In genomic region chr2:88692187-88692586, GRCh38 we compare ENCODE assay signal across 8 cellular contexts. TPM values are rescaled to one million over a fixed set of nuclear protein-coding genes. Genes with fewer than 3 reads are reported as not detected.
DNase-seq lines count a peak whose midpoint lies in the region; ATAC-seq, FAIRE-seq and TF ChIP-seq lines count a peak whose summit lies in the region.

No MANE protein-coding gene starts in this region.

- peaks cover 3% of the 10 kb centered on the region for H3K36me3 Mint-ChIP-seq in activated CD4-positive, alpha-beta memory T cell treated with anti-CD3 and anti-CD28 coated beads for 36 hours
- H3K36me3 Mint-ChIP-seq in nephron progenitor cell (ENCODE audit: low read depth): peaks cover 39% of the 10 kb centered on the region

- H3K4me1 ChIP-seq in ES-I3 (ENCODE audit: insufficient read depth, low read length) (no peaks in the 10 kb centered on the region), esophagus squamous epithelium (peaks cover 17 to 65% (median 18%) of the 10 kb centered on the region in 3 donors)

- DNase-seq in LNCaP clone FGC (ENCODE audit: low read depth) (no peak), esophagus squamous epithelium (lab: John Stamatoyannopoulos, UW) (no peak), nephron progenitor cell (peak; percentile 28), urothelium cell line (ENCODE audit: low spot score) (peak; percentile 45), SW 1271 (lab: John Stamatoyannopoulos, UW) (no peak)
- DNase-seq in activated CD4-positive, alpha-beta memory T cell treated with anti-CD3 and anti-CD28 coated beads for 36 hours: peak; percentile 54

- no peaks in the 10 kb centered on the region for H3K9me3 ChIP-seq in ES-I3 (ENCODE audit: control insufficient read depth, insufficient read depth, low read length)
- H3K9me3 ChIP-seq in esophagus squamous epithelium: no peaks in the 10 kb centered on the region

- WGBS in esophagus squamous epithelium, 2 donors: 2 to 7% methylated on average over 2 to 10 of the region's 11 CpGs

- H3K4me3 Mint-ChIP-seq in activated CD4-positive, alpha-beta memory T cell treated with anti-CD3 and anti-CD28 coated beads for 36 hours: peak overlapping the region; percentile 91
- H3K4me3 Mint-ChIP-seq in nephron progenitor cell: peak overlapping the region; percentile 98

- no peak for TF ChIP-seq POLR2A in esophagus squamous epithelium (IDR thresholded peaks at IDR 0.05)

- peak overlapping the region; percentile 85 to 92 (median 88) for H3K27ac ChIP-seq in esophagus squamous epithelium

- no peak for FAIRE-seq in urothelium cell line (lab: Jason Lieb, UNC)

- ATAC-seq in HG03039 (IDR thresholded peaks at IDR 0.05; ENCODE audit: unreplicated experiment): no peak

- TF ChIP-seq CTCF in LNCaP clone FGC (IDR thresholded peaks at IDR 0.05; ENCODE audit: control insufficient read depth, extremely low read depth, insufficient read depth) (no peak), esophagus squamous epithelium (IDR thresholded peaks at IDR 0.05) (no peak), nephron progenitor cell (IDR thresholded peaks at IDR 0.05) (no peak)

- intact Hi-C loops in activated CD4-positive, alpha-beta memory T cell treated with anti-CD3 and anti-CD28 coated beads for 36 hours (cut with micrococcal nuclease): no loop called here
- intact Hi-C loops in esophagus squamous epithelium (cut with DNase I): no loop called here

- H3K9ac ChIP-seq in ES-I3 (ENCODE audit: low read depth, low read length): peak overlapping the region; percentile 99

- H3K27ac Mint-ChIP-seq in activated CD4-positive, alpha-beta memory T cell treated with anti-CD3 and anti-CD28 coated beads for 36 hours: peak overlapping the region; percentile 55
- peak overlapping the region; percentile 92 for H3K27ac Mint-ChIP-seq in nephron progenitor cell

- no peaks in the 10 kb centered on the region for H3K27me3 Mint-ChIP-seq in activated CD4-positive, alpha-beta memory T cell treated with anti-CD3 and anti-CD28 coated beads for 36 hours
- H3K27me3 Mint-ChIP-seq in nephron progenitor cell (ENCODE audit: low read depth, poor library complexity): peaks cover 1% of the 10 kb centered on the region

- CTCF ChIA-PET in activated CD4-positive, alpha-beta memory T cell treated with anti-CD3 and anti-CD28 coated beads for 36 hours (lab: Charles Lee): interaction anchor here (0.6 to 2.2 kb wide), 11 partner anchors 9 to 188 kb away, joined by 3 to 8 read pairs (median 4); partner anchors contain the start of gene EIF2AK3

- no peaks in the 10 kb centered on the region for H3K9me3 Mint-ChIP-seq in activated CD4-positive, alpha-beta memory T cell treated with anti-CD3 and anti-CD28 coated beads for 36 hours
- peaks cover 41% of the 10 kb centered on the region for H3K9me3 Mint-ChIP-seq in nephron progenitor cell

- H3K4me3 ChIP-seq in LNCaP clone FGC (ENCODE audit: low read depth, low read length) (peak overlapping the region; percentile 82), esophagus squamous epithelium (peak overlapping the region; percentile 87 to 91 (median 90))

- H3K36me3 ChIP-seq in ES-I3 (ENCODE audit: insufficient read depth, low read length) (no peaks in the 10 kb centered on the region), esophagus squamous epithelium (no peaks in the 10 kb centered on the region)

- no peaks in the 10 kb centered on the region for H3K27me3 ChIP-seq in esophagus squamous epithelium

- H3K4me1 Mint-ChIP-seq in activated CD4-positive, alpha-beta memory T cell treated with anti-CD3 and anti-CD28 coated beads for 36 hours (ENCODE audit: low read depth): peaks cover 39% of the 10 kb centered on the region
- peaks cover 37% of the 10 kb centered on the region for H3K4me1 Mint-ChIP-seq in nephron progenitor cell

- POLR2A ChIA-PET in activated CD4-positive, alpha-beta memory T cell treated with anti-CD3 and anti-CD28 coated beads for 36 hours (lab: Charles Lee): interaction anchor here (1.1 to 1.7 kb wide), 2 partner anchors 65 to 92 kb away, joined by 7 to 11 read pairs; partner anchors contain the start of gene EIF2AK3

RNA-seq across cellular contexts. Expression of gene RPIA, which starts 0.7 kb away (rescaled TPM):
- total RNA-seq in activated CD4-positive, alpha-beta memory T cell treated with anti-CD3 and anti-CD28 coated beads for 36 hours: 10 to 100 TPM; 50.7 to 52.7 TPM
- 10 to 100 TPM in 2 of 4 donors, 1 to 10 TPM in 2; 6.5 to 17.6 (median 11.0) TPM for total RNA-seq in esophagus squamous epithelium

Comparison
In these comparisons a context has a peak if more than half of its experiments do, and no peak if none do; other contexts are left out.
1. DNase-seq: peak in activated CD4-positive, alpha-beta memory T cell treated with anti-CD3 and anti-CD28 coated beads for 36 hours (single experiment), nephron progenitor cell (single experiment) and urothelium cell line (single experiment); none in LNCaP clone FGC (single experiment), esophagus squamous epithelium (single experiment) and SW 1271 (0 of 2).